ENCODE assay signal across 2 cellular contexts in genomic region chr11:70625921-70626518, GRCh38.
TF ChIP-seq lines count a peak whose summit lies in the region.

No MANE protein-coding gene starts in this region.

TF ChIP-seq in SK-N-SH, 30 proteins besides CTCF, POLR2A, EP300 and RAD21:
- TF ChIP-seq, protein P1, sequence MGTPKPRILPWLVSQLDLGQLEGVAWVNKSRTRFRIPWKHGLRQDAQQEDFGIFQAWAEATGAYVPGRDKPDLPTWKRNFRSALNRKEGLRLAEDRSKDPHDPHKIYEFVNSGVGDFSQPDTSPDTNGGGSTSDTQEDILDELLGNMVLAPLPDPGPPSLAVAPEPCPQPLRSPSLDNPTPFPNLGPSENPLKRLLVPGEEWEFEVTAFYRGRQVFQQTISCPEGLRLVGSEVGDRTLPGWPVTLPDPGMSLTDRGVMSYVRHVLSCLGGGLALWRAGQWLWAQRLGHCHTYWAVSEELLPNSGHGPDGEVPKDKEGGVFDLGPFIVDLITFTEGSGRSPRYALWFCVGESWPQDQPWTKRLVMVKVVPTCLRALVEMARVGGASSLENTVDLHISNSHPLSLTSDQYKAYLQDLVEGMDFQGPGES (IDR thresholded peaks at IDR 0.05; ENCODE audit: low read depth, low read length), result no peak
- TF ChIP-seq NRF1 (IDR thresholded peaks at IDR 0.05; ENCODE audit: low read depth, low read length), result no peak
- no peak for TF ChIP-seq SMC3 (IDR thresholded peaks at IDR 0.05; ENCODE audit: low read depth, low read length)
- no peak for TF ChIP-seq USF2 (IDR thresholded peaks at IDR 0.05; ENCODE audit: borderline replicate concordance, low read depth, low read length)

TF ChIP-seq in SK-N-SH treated with all-trans-retinoic acid at 6 μM for 48 hours, 23 proteins besides CTCF, POLR2A, EP300 and RAD21:
- TF ChIP-seq OSR1 (CRISPR knock-in tag; IDR thresholded peaks at IDR 0.05), result no peak
- TF ChIP-seq CREB5 (CRISPR knock-in tag; IDR thresholded peaks at IDR 0.05; ENCODE audit: low read depth), result no peak
- TF ChIP-seq ESRRG (CRISPR knock-in tag; IDR thresholded peaks at IDR 0.05), result no peak
- no peak for TF ChIP-seq TSHZ2 (CRISPR knock-in tag; IDR thresholded peaks at IDR 0.05)
